Comparison of ENCODE assay signal across 8 cellular contexts in genomic region chr1:91020967-91021685, GRCh38. TPM values are rescaled to one million over a fixed set of nuclear protein-coding genes. Genes with fewer than 3 reads are reported as not detected.
A peak's percentile ranks its signal among the peaks of the same experiment; 100 is the strongest.
DNase-seq lines count a peak whose midpoint lies in the region; ATAC-seq and TF ChIP-seq lines count a peak whose summit lies in the region.

No MANE protein-coding gene starts in this region.

- peaks cover 37% of the 10 kb centered on the region for H3K4me1 Mint-ChIP-seq in activated T-helper 2 cell treated with anti-CD3 and anti-CD28 coated beads, Interferon-gamma antibody, Interleukin-2, Interleukin-4, amounts not matched to agents 10 μg/mL and 5 μg/mL and 100 μg/mL, durations not matched to agents 14 hours and 24 hours and 36 hours (ENCODE audit: low read depth)
- peaks cover 25% of the 10 kb centered on the region for H3K4me1 Mint-ChIP-seq in nephron progenitor cell
- H3K4me1 Mint-ChIP-seq in stimulated activated naive CD8-positive, alpha-beta T cell treated with anti-CD3 and anti-CD28 coated beads, Interleukin-15, amount 100 ng/mL, for 72 hours, result peaks cover 59% of the 10 kb centered on the region

- peak overlapping the region; percentile 100 for H3K27ac Mint-ChIP-seq in activated T-helper 2 cell treated with anti-CD3 and anti-CD28 coated beads, Interferon-gamma antibody, Interleukin-2, Interleukin-4, amounts not matched to agents 10 μg/mL and 5 μg/mL and 100 μg/mL, durations not matched to agents 14 hours and 24 hours and 36 hours
- peak overlapping the region; percentile 100 for H3K27ac Mint-ChIP-seq in nephron progenitor cell
- peak overlapping the region; percentile 99 to 100 for H3K27ac Mint-ChIP-seq in stimulated activated naive CD8-positive, alpha-beta T cell treated with anti-CD3 and anti-CD28 coated beads, Interleukin-15, amount 100 ng/mL, for 72 hours

- H3K27me3 Mint-ChIP-seq in activated T-helper 2 cell treated with anti-CD3 and anti-CD28 coated beads, Interferon-gamma antibody, Interleukin-2, Interleukin-4, amounts not matched to agents 10 μg/mL and 5 μg/mL and 100 μg/mL, durations not matched to agents 14 hours and 24 hours and 36 hours (ENCODE audit: low read depth), result no peaks in the 10 kb centered on the region
- H3K27me3 Mint-ChIP-seq in nephron progenitor cell (ENCODE audit: low read depth, poor library complexity), result peaks cover 8% of the 10 kb centered on the region
- H3K27me3 Mint-ChIP-seq in stimulated activated naive CD8-positive, alpha-beta T cell treated with anti-CD3 and anti-CD28 coated beads, Interleukin-15, amount 100 ng/mL, for 72 hours, result no peaks in the 10 kb centered on the region

- peak overlapping the region; percentile 100 for H3K27ac ChIP-seq in HUES6 (ENCODE audit: low read depth, low read length)

- H3K9me3 ChIP-seq in HUES6 (ENCODE audit: control insufficient read depth, insufficient read depth, low read depth, low read length), result no peaks in the 10 kb centered on the region

- H3K9me3 Mint-ChIP-seq in activated T-helper 2 cell treated with anti-CD3 and anti-CD28 coated beads, Interferon-gamma antibody, Interleukin-2, Interleukin-4, amounts not matched to agents 10 μg/mL and 5 μg/mL and 100 μg/mL, durations not matched to agents 14 hours and 24 hours and 36 hours, result no peaks in the 10 kb centered on the region
- peaks cover 17% of the 10 kb centered on the region for H3K9me3 Mint-ChIP-seq in nephron progenitor cell
- no peaks in the 10 kb centered on the region for H3K9me3 Mint-ChIP-seq in stimulated activated naive CD8-positive, alpha-beta T cell treated with anti-CD3 and anti-CD28 coated beads, Interleukin-15, amount 100 ng/mL, for 72 hours

- peak overlapping the region; percentile 77 for H3K4me3 ChIP-seq in HUES6 (ENCODE audit: low read depth, low read length)

- peak; percentile 79 for DNase-seq in DMS114 treated with DMSO at 0.1 percent for 48 hours (lab: John Stamatoyannopoulos, UW; ENCODE audit: unreplicated experiment)
- peak; percentile 73 for DNase-seq in RPMI7951 (ENCODE audit: low read depth)
- DNase-seq in activated T-helper 2 cell treated with anti-CD3 and anti-CD28 coated beads, Interferon-gamma antibody, Interleukin-2, Interleukin-4, amounts not matched to agents 10 μg/mL and 5 μg/mL and 100 μg/mL, durations not matched to agents 14 hours and 24 hours and 36 hours (ENCODE audit: low spot score), result peak; percentile 64
- DNase-seq in fibroblast of peridontal ligament (ENCODE audit: extremely low read depth), result peak; percentile 75
- DNase-seq in nephron progenitor cell, result peak; percentile 80
- DNase-seq in stimulated activated naive CD8-positive, alpha-beta T cell treated with anti-CD3 and anti-CD28 coated beads, Interleukin-15, amount 100 ng/mL, for 72 hours, result peak; percentile 72 to 85

- peak overlapping the region; percentile 95 for H3K4me3 Mint-ChIP-seq in activated T-helper 2 cell treated with anti-CD3 and anti-CD28 coated beads, Interferon-gamma antibody, Interleukin-2, Interleukin-4, amounts not matched to agents 10 μg/mL and 5 μg/mL and 100 μg/mL, durations not matched to agents 14 hours and 24 hours and 36 hours (ENCODE audit: low read depth)
- peak overlapping the region; percentile 99 for H3K4me3 Mint-ChIP-seq in nephron progenitor cell
- H3K4me3 Mint-ChIP-seq in stimulated activated naive CD8-positive, alpha-beta T cell treated with anti-CD3 and anti-CD28 coated beads, Interleukin-15, amount 100 ng/mL, for 72 hours, result peak overlapping the region; percentile 89 to 95

- no peak for TF ChIP-seq CTCF in nephron progenitor cell (IDR thresholded peaks at IDR 0.05)

- H3K9ac ChIP-seq in HUES6 (ENCODE audit: low read length), result peak overlapping the region; percentile 100

- intact Hi-C loops in activated T-helper 2 cell treated with anti-CD3 and anti-CD28 coated beads, Interferon-gamma antibody, Interleukin-2, Interleukin-4, amounts not matched to agents 10 μg/mL and 5 μg/mL and 100 μg/mL, durations not matched to agents 14 hours and 24 hours and 36 hours (cut with micrococcal nuclease), result loop anchor here (5.0 kb wide), 1 partner anchor 169 kb away; no protein-coding TSS in a partner anchor

- H3K27me3 ChIP-seq in HUES6 (ENCODE audit: control insufficient read depth, insufficient read depth, low read length), result no peaks in the 10 kb centered on the region

- peak; percentile 44 for ATAC-seq in GM21447 (IDR thresholded peaks at IDR 0.05; ENCODE audit: unreplicated experiment)
- ATAC-seq in stimulated activated naive CD8-positive, alpha-beta T cell treated with anti-CD3 and anti-CD28 coated beads, Interleukin-15, amount 100 ng/mL, for 72 hours, result peak; percentile 74

- H3K36me3 Mint-ChIP-seq in activated T-helper 2 cell treated with anti-CD3 and anti-CD28 coated beads, Interferon-gamma antibody, Interleukin-2, Interleukin-4, amounts not matched to agents 10 μg/mL and 5 μg/mL and 100 μg/mL, durations not matched to agents 14 hours and 24 hours and 36 hours (ENCODE audit: low read depth), result peaks cover 42% of the 10 kb centered on the region
- peaks cover 42% of the 10 kb centered on the region for H3K36me3 Mint-ChIP-seq in nephron progenitor cell (ENCODE audit: low read depth)

- H3K36me3 ChIP-seq in HUES6 (ENCODE audit: control insufficient read depth, insufficient read depth, low read length), result peaks cover 19% of the 10 kb centered on the region

- peaks cover 20% of the 10 kb centered on the region; the same call in 1 of the 2 replicates for H3K4me1 ChIP-seq in HUES6 (ENCODE audit: control insufficient read depth, insufficient read depth, low read length)

RNA-seq across cellular contexts. Expression of gene ZNF644, which starts 0.7 kb away (rescaled TPM):
- total RNA-seq in RPMI7951 (2014; rRNA removed; shearing (Covaris generic)), result 53.1 and 59.8 TPM in 2 replicates
- total RNA-seq in activated T-helper 2 cell treated with anti-CD3 and anti-CD28 coated beads, Interferon-gamma antibody, Interleukin-2, Interleukin-4, amounts not matched to agents 10 μg/mL and 5 μg/mL and 100 μg/mL, durations not matched to agents 14 hours and 24 hours and 36 hours, result 49.8 and 56.1 TPM in 2 replicates

Comparison
In these comparisons a context has a peak if more than half of its experiments do, and no peak if none do; other contexts are left out.
1. Peak in every context shown above with its lines: DNase-seq, ATAC-seq, H3K4me3 ChIP-seq and H3K27ac ChIP-seq.